ENCODE assay signal across 36 cellular contexts in genomic region chr4:10741221-10741620, GRCh38. TPM values are rescaled to one million over a fixed set of nuclear protein-coding genes. Genes with fewer than 3 reads are reported as not detected.
"Had no signal": no experiment of that assay in that cellular context is flagged by ENCODE, and none has a peak within 500 bp of the region (broad histone marks: within the 10 kb centered on the region; RNA-seq: fewer than 3 reads in every experiment).

No MANE protein-coding gene starts in this region.

- H3K4me1 ChIP-seq: adrenal gland, SJCRH30 had no signal

- H3K27ac ChIP-seq: adrenal gland, brain microvascular endothelial cell, cardiac muscle cell, PC-9, RWPE1, SJCRH30, SK-N-MC, WERI-Rb-1 had no signal

- H3K27me3 Mint-ChIP-seq: activated CD4-positive, alpha-beta T cell treated with anti-CD3 and anti-CD28 coated beads, Interleukin-2, amount 10 ng/mL, durations not matched to agents 24 days and 14 days; activated CD8-positive, alpha-beta T cell treated with anti-CD3 and anti-CD28 coated beads for 36 hours; activated naive CD4-positive, alpha-beta T cell treated with anti-CD3 and anti-CD28 coated beads, Interleukin-2, amount 50 U/mL, for 24 hours; central memory CD8-positive, alpha-beta T cell had no signal

- H3K4me3 ChIP-seq: adrenal gland, cardiac muscle cell, K562, PC-9, SJCRH30, SK-N-MC had no signal

- H3K9me3 Mint-ChIP-seq: activated CD8-positive, alpha-beta T cell treated with anti-CD3 and anti-CD28 coated beads for 36 hours; activated naive CD4-positive, alpha-beta T cell treated with anti-CD3 and anti-CD28 coated beads, Interleukin-2, amount 50 U/mL, for 24 hours; central memory CD8-positive, alpha-beta T cell had no signal

- H3K27ac Mint-ChIP-seq: activated CD8-positive, alpha-beta T cell treated with anti-CD3 and anti-CD28 coated beads for 36 hours; activated naive CD4-positive, alpha-beta T cell treated with anti-CD3 and anti-CD28 coated beads, Interleukin-2, amount 50 U/mL, for 24 hours had no signal

- H3K36me3 ChIP-seq: adrenal gland, brain microvascular endothelial cell, cardiac muscle cell, SJCRH30, WERI-Rb-1 had no signal

- H3K27me3 ChIP-seq: adrenal gland, brain microvascular endothelial cell, cardiac muscle cell, SJCRH30 had no signal

- FAIRE-seq: K562, RCC 7860 had no signal

- H3K4me1 Mint-ChIP-seq: activated naive CD4-positive, alpha-beta T cell treated with anti-CD3 and anti-CD28 coated beads, Interleukin-2, amount 50 U/mL, for 24 hours; central memory CD8-positive, alpha-beta T cell had no signal

- H3K9me3 ChIP-seq: adrenal gland, SJCRH30 had no signal

- DNase-seq: activated CD4-positive, alpha-beta T cell treated with anti-CD3 and anti-CD28 coated beads for 1 hour; activated CD4-positive, alpha-beta T cell treated with anti-CD3 and anti-CD28 coated beads, Interleukin-2, amount 10 ng/mL, durations not matched to agents 24 days and 14 days; activated CD4-positive, alpha-beta T cell treated with anti-CD3 and anti-CD28 coated beads, Interleukin-2, amount 50 U/mL, for 4 hours; activated CD4-positive, CD25-positive, alpha-beta regulatory T cell; activated CD8-positive, alpha-beta T cell treated with anti-CD3 and anti-CD28 coated beads for 36 hours; activated gamma-delta T cell; activated naive CD4-positive, alpha-beta T cell treated with Interleukin-2 at 50 U/mL for 16 hours; activated T-cell treated with anti-CD3 and anti-CD28 coated beads, Interleukin-2, amount 50 U/mL, for 1 hour; adrenal gland; anterior cingulate cortex; brain microvascular endothelial cell; NCI-H1105 treated with DMSO at 0.1 percent for 48 hours; NCI-H1436; NCI-H1694; NCI-H2029 treated with DMSO at 0.1 percent for 48 hours; NCI-H345; NCI-H526; NCI-H748 treated with DMSO at 0.1 percent for 48 hours; NK-92 treated with Interleukin-12 subunit alpha and Interleukin-12 subunit beta, amount 100 ng/mL, for 24 hours; PC-9; Right ventricle myocardium superior; SJCRH30; T1000; WERI-Rb-1 had no signal

- ATAC-seq: K562 had no signal

- H3K4me3 Mint-ChIP-seq: activated CD4-positive, alpha-beta T cell treated with anti-CD3 and anti-CD28 coated beads, Interleukin-2, amount 10 ng/mL, durations not matched to agents 24 days and 14 days; activated CD8-positive, alpha-beta T cell treated with anti-CD3 and anti-CD28 coated beads for 36 hours; activated naive CD4-positive, alpha-beta T cell treated with anti-CD3 and anti-CD28 coated beads, Interleukin-2, amount 50 U/mL, for 24 hours; central memory CD8-positive, alpha-beta T cell had no signal

- H3K36me3 Mint-ChIP-seq: activated naive CD4-positive, alpha-beta T cell treated with anti-CD3 and anti-CD28 coated beads, Interleukin-2, amount 50 U/mL, for 24 hours had no signal

- H2AFZ ChIP-seq: PC-9 had no signal

- H3K4me2 ChIP-seq: PC-9 had no signal

RNA-seq across cellular contexts. Expression of gene CLNK, which starts 56.7 kb away (rescaled TPM):
- total RNA-seq: cardiac muscle cell; chondrocyte; K562; M059J; NCI-H460; PC-9; Right ventricle myocardium superior; SJCRH30; T-helper 1 cell treated with Interleukin-12 subunit alpha and Interleukin-12 subunit beta and Interleukin-4 antibody, amounts not matched to agents 30 ng/mL and 1 ng/mL, for 36 hours; T-helper 2 cell treated with Interferon-gamma antibody and Interleukin-4, amounts not matched to agents 100 ng/mL and 5 ng/mL, for 36 hours had no signal
- polyA plus RNA-seq: cardiac muscle cell, K562 had no signal
